ENCODE assay signal across 23 cellular contexts in genomic region chr2:210049831-210050230, GRCh38.
"Had no signal": no experiment of that assay in that cellular context is flagged by ENCODE, and none has a peak within 500 bp of the region (broad histone marks: within the 10 kb centered on the region; RNA-seq: fewer than 3 reads in every experiment).

No MANE protein-coding gene starts in this region.

- H3K9me3 ChIP-seq: colonic mucosa, gastrocnemius medialis, neutrophil, thyroid gland had no signal

- H2AFZ ChIP-seq: parathyroid adenoma had no signal

- DNase-seq: colonic mucosa; effector CD8-positive, alpha-beta T cell; endodermal cell; foreskin fibroblast; gastrocnemius medialis; heart right ventricle; hippocampal formation; left cardiac atrium; left lung; mesenchymal stem cell; mucosa of descending colon; naive thymus-derived CD8-positive, alpha-beta T cell; spleen; stimulated activated CD4-positive, alpha-beta T cell treated with anti-CD3 and anti-CD28 coated beads, Interleukin-4, amount 100 ng/mL, for 4 hours; thyroid gland had no signal

- H3K4me3 ChIP-seq: colonic mucosa, gastrocnemius medialis, heart right ventricle, left lung, mucosa of descending colon, right atrium auricular region, skin epidermis, spleen, thyroid gland had no signal

- ATAC-seq: esophagus mucosa; gastrocnemius medialis; heart right ventricle; left cardiac atrium; left lung; mucosa of descending colon; naive thymus-derived CD8-positive, alpha-beta T cell; sciatic nerve; stimulated activated memory B cell treated with anti-CD40 and anti-IgM and Interleukin-4, amounts not matched to agents 10 μg/mL and 1 μg/mL and 100 μg/mL, for 72 hours had no signal

- H3K36me3 ChIP-seq: colonic mucosa, right atrium auricular region, thyroid gland had no signal

- H3K4me1 ChIP-seq: colonic mucosa, left lung, right atrium auricular region, spleen, thyroid gland had no signal

- H3K27ac ChIP-seq: colonic mucosa, epithelial cell of prostate, gastrocnemius medialis, heart right ventricle, left lung, neutrophil, parathyroid adenoma, right atrium auricular region, skin epidermis, spleen, thyroid gland had no signal

- H3K27me3 ChIP-seq: colonic mucosa, gastrocnemius medialis, heart right ventricle, left lung, neutrophil, right atrium auricular region, spleen, thyroid gland had no signal
